26 cellular contexts compared by ENCODE assay signal in genomic region chr2:121187351-121187921, GRCh38.
"Had no signal": no experiment of that assay in that cellular context is flagged by ENCODE, and none has a peak within 500 bp of the region (broad histone marks: within the 10 kb centered on the region; RNA-seq: fewer than 3 reads in every experiment).

No MANE protein-coding gene starts in this region.

- H3K4me3 ChIP-seq: adrenal gland, body of pancreas, breast epithelium, MG63, SJCRH30, SK-N-MC had no signal

- H3K4me1 ChIP-seq: adrenal gland had no signal

- H3K9me3 Mint-ChIP-seq: activated CD4-positive, alpha-beta T cell treated with anti-CD3 and anti-CD28 coated beads, Interleukin-2, amount 10 ng/mL, durations not matched to agents 24 days and 14 days; activated CD8-positive, alpha-beta T cell treated with anti-CD3 and anti-CD28 coated beads for 36 hours; activated naive CD4-positive, alpha-beta T cell treated with anti-CD3 and anti-CD28 coated beads for 36 hours; activated naive CD4-positive, alpha-beta T cell treated with anti-CD3 and anti-CD28 coated beads, Interleukin-2, amount 50 U/mL, for 72 hours; activated T-cell treated with anti-CD3 and anti-CD28 coated beads, Interleukin-2, amount 50 U/mL, for 4 hours; activated T-helper 1 cell treated with anti-CD3 and anti-CD28 coated beads, Interleukin-12 subunit alpha, Interleukin-12 subunit beta, Interleukin-2, Interleukin-4 antibody, amounts not matched to agents 30 ng/mL and 10 ng/mL and 1 ng/mL, durations not matched to agents 14 hours and 24 hours and 36 hours had no signal

- DNase-seq: activated CD4-positive, alpha-beta T cell treated with anti-CD3 and anti-CD28 coated beads, Interleukin-2, amount 10 ng/mL, durations not matched to agents 24 days and 14 days; activated CD4-positive, alpha-beta T cell treated with anti-CD3 and anti-CD28 coated beads, Interleukin-2, amount 50 U/mL, for 4 hours; activated CD8-positive, alpha-beta T cell treated with anti-CD3 and anti-CD28 coated beads for 36 hours; activated gamma-delta T cell treated with Interleukin-2 at 50 U/mL for 16 hours; activated naive CD4-positive, alpha-beta T cell treated with anti-CD3 and anti-CD28 coated beads for 36 hours; activated T-cell treated with anti-CD3 and anti-CD28 coated beads for 4 hours; activated T-cell treated with anti-CD3 and anti-CD28 coated beads, Interleukin-2, amount 50 U/mL, for 4 hours; adrenal gland; body of pancreas; Karpas-422; MG63; MV-4-11; NCI-H1092; NCI-H1436 treated with DMSO at 0.1 percent for 48 hours; NCI-H1694 treated with DMSO at 0.1 percent for 48 hours; NCI-H2029; NCI-H345; NCI-H524 treated with DMSO at 0.1 percent for 48 hours; SHP77; SJCRH30; T1000 had no signal

- ATAC-seq: activated CD8-positive, alpha-beta T cell treated with anti-CD3 and anti-CD28 coated beads for 36 hours; activated naive CD4-positive, alpha-beta T cell treated with anti-CD3 and anti-CD28 coated beads, Interleukin-2, amount 50 U/mL, for 72 hours; activated T-cell treated with anti-CD3 and anti-CD28 coated beads, Interleukin-2, amount 50 U/mL, for 4 hours; body of pancreas; Panc1 had no signal

- H3K9me3 ChIP-seq: adrenal gland, body of pancreas, breast epithelium, MG63, SJCRH30 had no signal

- H3K36me3 ChIP-seq: adrenal gland, breast epithelium, MG63, SJCRH30 had no signal

- H3K27me3 Mint-ChIP-seq: activated CD8-positive, alpha-beta T cell treated with anti-CD3 and anti-CD28 coated beads for 36 hours had no signal

- H3K27ac ChIP-seq: adrenal gland, body of pancreas, SJCRH30, SK-N-MC had no signal

- H3K27ac Mint-ChIP-seq: activated CD4-positive, alpha-beta T cell treated with anti-CD3 and anti-CD28 coated beads, Interleukin-2, amount 10 ng/mL, durations not matched to agents 24 days and 14 days; activated CD8-positive, alpha-beta T cell treated with anti-CD3 and anti-CD28 coated beads for 36 hours; activated naive CD4-positive, alpha-beta T cell treated with anti-CD3 and anti-CD28 coated beads for 36 hours; activated naive CD4-positive, alpha-beta T cell treated with anti-CD3 and anti-CD28 coated beads, Interleukin-2, amount 50 U/mL, for 72 hours; activated T-helper 1 cell treated with anti-CD3 and anti-CD28 coated beads, Interleukin-12 subunit alpha, Interleukin-12 subunit beta, Interleukin-2, Interleukin-4 antibody, amounts not matched to agents 30 ng/mL and 10 ng/mL and 1 ng/mL, durations not matched to agents 14 hours and 24 hours and 36 hours had no signal

- H3K36me3 Mint-ChIP-seq: activated naive CD4-positive, alpha-beta T cell treated with anti-CD3 and anti-CD28 coated beads, Interleukin-2, amount 50 U/mL, for 72 hours had no signal

- H3K4me3 Mint-ChIP-seq: activated CD4-positive, alpha-beta T cell treated with anti-CD3 and anti-CD28 coated beads, Interleukin-2, amount 10 ng/mL, durations not matched to agents 24 days and 14 days; activated CD8-positive, alpha-beta T cell treated with anti-CD3 and anti-CD28 coated beads for 36 hours; activated naive CD4-positive, alpha-beta T cell treated with anti-CD3 and anti-CD28 coated beads for 36 hours; activated T-cell treated with anti-CD3 and anti-CD28 coated beads, Interleukin-2, amount 50 U/mL, for 4 hours; activated T-helper 1 cell treated with anti-CD3 and anti-CD28 coated beads, Interleukin-12 subunit alpha, Interleukin-12 subunit beta, Interleukin-2, Interleukin-4 antibody, amounts not matched to agents 30 ng/mL and 10 ng/mL and 1 ng/mL, durations not matched to agents 14 hours and 24 hours and 36 hours had no signal

- H3K27me3 ChIP-seq: adrenal gland, body of pancreas, breast epithelium, MG63, SJCRH30 had no signal
